ENCODE assay signal across 25 cellular contexts in genomic region chr16:47983999-47984580, GRCh38.
DNase-seq lines count a peak whose midpoint lies in the region; ATAC-seq and TF ChIP-seq lines count a peak whose summit lies in the region.
"Had no signal": no experiment of that assay in that cellular context is flagged by ENCODE, and none has a peak within 500 bp of the region (broad histone marks: within the 10 kb centered on the region; RNA-seq: fewer than 3 reads in every experiment).

No MANE protein-coding gene starts in this region.

- peaks cover 6% of the 10 kb centered on the region for H3K9me3 Mint-ChIP-seq in neural crest cell
- H3K9me3 Mint-ChIP-seq: GM23338, H9 had no signal

- H3K27ac Mint-ChIP-seq in neural crest cell (ENCODE audit: unreplicated experiment) = peak overlapping the region; percentile 80
- H3K27ac Mint-ChIP-seq: GM23338, H9 had no signal

- intact Hi-C loops in OCI-LY7 (cut with micrococcal nuclease; ENCODE audit: unreplicated experiment) = no loop called here

- no peaks in the 10 kb centered on the region for H4K20me1 ChIP-seq in OCI-LY7 (ENCODE audit: insufficient read depth, low read length)

- CTCF ChIA-PET in OCI-LY7 (lab: Charles Lee; ENCODE audit: unreplicated experiment) = no interaction called here

- H3K9me2 ChIP-seq in OCI-LY7 (ENCODE audit: insufficient read depth, low read length) = no peaks in the 10 kb centered on the region; the same call in 1 of the 2 replicates

- no peak for ATAC-seq in GM18517 (IDR thresholded peaks at IDR 0.05; ENCODE audit: unreplicated experiment)
- ATAC-seq: GM12878, GM23338, K562, Right ventricle myocardium inferior, SK-N-SH treated with all-trans-retinoic acid at 6 μM for 48 hours had no signal

- H3K9me3 ChIP-seq in OCI-LY7 (ENCODE audit: low read length) = no peaks in the 10 kb centered on the region
- H3K9me3 ChIP-seq: SJCRH30 had no signal

- no peaks in the 10 kb centered on the region for H3K4me1 ChIP-seq in OCI-LY7 (ENCODE audit: insufficient read depth, low read length, poor library complexity, severe bottlenecking)
- H3K4me1 ChIP-seq: SJCRH30 had no signal

- DNase-seq in A172 (ENCODE audit: low spot score) (peak; percentile 18), M059J (ENCODE audit: low read depth) (peak; percentile 71), amniotic epithelial cell (ENCODE audit: low read depth) (peak; percentile 33), neural crest cell (ENCODE audit: low read depth, low spot score) (no peak), OCI-LY7 (ENCODE audit: low spot score) (no peak)
- DNase-seq in activated effector memory CD4-positive, alpha-beta T cell treated with Interleukin-2 at 50 U/mL for 16 hours = no peak
- DNase-seq: 8988T, DMS153, DND-41, H9, Kasumi-1, MV-4-11, NCI-H1105, NCI-H146, NCI-H2029, NCI-H446, NCI-H524 treated with DMSO at 0.1 percent for 48 hours, NCI-H774, SJCRH30 had no signal

- POLR2A ChIA-PET in OCI-LY7 (lab: Charles Lee) = no interaction called here

- no peak overlapping the region for H3K4me3 ChIP-seq in OCI-LY7 (ENCODE audit: low read depth, low read length, poor library complexity, severe bottlenecking)
- H3K4me3 ChIP-seq: GM12878, GM23338, K562, SJCRH30 had no signal

- no peak overlapping the region for H3K27ac ChIP-seq in OCI-LY7 (ENCODE audit: low read depth, low read length, poor library complexity, severe bottlenecking)
- H3K27ac ChIP-seq: SJCRH30 had no signal

- BruUV-seq in OCI-LY7 (replicated peaks; lab: Mats Ljungman, UMichigan) = no TSS peak

- no peak overlapping the region for H3K4me2 ChIP-seq in OCI-LY7 (ENCODE audit: low read length)
- H3K4me2 ChIP-seq: GM23338 had no signal

- peaks cover 3% of the 10 kb centered on the region for H3K36me3 Mint-ChIP-seq in neural crest cell (ENCODE audit: low read depth)

- H3K27me3 Mint-ChIP-seq in neural crest cell (ENCODE audit: low read depth) = no peaks in the 10 kb centered on the region

- no peaks in the 10 kb centered on the region for H3K79me2 ChIP-seq in OCI-LY7 (ENCODE audit: insufficient read depth, low read depth, low read length)

- H3K4me1 Mint-ChIP-seq in neural crest cell = peaks cover 40% of the 10 kb centered on the region

- no peak overlapping the region for H2AFZ ChIP-seq in OCI-LY7 (ENCODE audit: low read length)
- H2AFZ ChIP-seq: GM23338 had no signal

- H3K36me3 ChIP-seq in OCI-LY7 (ENCODE audit: insufficient read depth, low read length) = no peaks in the 10 kb centered on the region
- H3K36me3 ChIP-seq: SJCRH30 had no signal

- TF ChIP-seq CTCF in neural crest cell (conservative IDR thresholded peaks at IDR 0.05) (no peak), OCI-LY7 (conservative IDR thresholded peaks at IDR 0.05; ENCODE audit: low read length) (no peak)

- no peak overlapping the region for H3K4me3 Mint-ChIP-seq in neural crest cell
- H3K4me3 Mint-ChIP-seq: GM23338, H9 had no signal

Comparison
In these comparisons a context has a peak if more than half of its experiments do, and no peak if none do; other contexts are left out.
1. DNase-seq: peak in A172 (single experiment), M059J (single experiment) and amniotic epithelial cell (single experiment); none in neural crest cell (single experiment), OCI-LY7 (single experiment) and activated effector memory CD4-positive, alpha-beta T cell treated with Interleukin-2 at 50 U/mL for 16 hours (single experiment).